In genomic region chr19:2578391-2578826, GRCh38 we compare ENCODE assay signal across 8 cellular contexts.
A peak's percentile ranks its signal among the peaks of the same experiment; 100 is the strongest.
DNase-seq lines count a peak whose midpoint lies in the region; ATAC-seq and TF ChIP-seq lines count a peak whose summit lies in the region.

No MANE protein-coding gene starts in this region.

- peak; percentile 48 for DNase-seq in SW480 (ENCODE audit: low spot score)
- DNase-seq in glomerular visceral epithelial cell (ENCODE audit: extremely low spot score): peak; percentile 63
- DNase-seq in ovary: peak in 3 of 5 donors; percentile 19 to 53 (median 35)
- DNase-seq in NCI-H82 (lab: John Stamatoyannopoulos, UW): no peak
- DNase-seq in DMS53 (lab: John Stamatoyannopoulos, UW): no peak
- no peak for DNase-seq in NOMO-1 treated with DMSO at 0.1 percent for 48 hours (lab: John Stamatoyannopoulos, UW; ENCODE audit: unreplicated experiment)

- 0 out of 20 replicates have a peak overlapping the region, but pooled peaks of 1 of the 10 experiments have one; percentile 37 for H3K4me3 ChIP-seq in BLaER1 treated with 17β-estradiol and CSF1 and Interleukin-3, amounts not matched to agents 10 nM and 100 nM
- H3K4me3 ChIP-seq in ovary: peak overlapping the region; percentile 38

- H3K4me1 ChIP-seq in BLaER1 treated with 17β-estradiol and CSF1 and Interleukin-3, amounts not matched to agents 10 nM and 100 nM: peaks cover 16 to 46% (median 35%) of the 10 kb centered on the region in 10 experiments
- peaks cover 18% of the 10 kb centered on the region for H3K4me1 ChIP-seq in ovary (ENCODE audit: insufficient read depth)

- 3 to 5% (median 4%) methylated on average over 12 of the region's 12 CpGs for WGBS in ovary, 3 donors

- intact Hi-C loops in ovary (cut with DNase I): loop anchor here in 2 of 4 donors (2.0 to 5.0 kb wide), 4 partner anchors 34 to 102 kb away; partner anchors contain the start of gene GADD45B (in 1 of the 2)

- peaks cover 9 to 20% (median 15%) of the 10 kb centered on the region in 11 experiments for H3K9me3 ChIP-seq in BLaER1 treated with 17β-estradiol and CSF1 and Interleukin-3, amounts not matched to agents 10 nM and 100 nM (replicated peaks in 1 of 11)
- H3K9me3 ChIP-seq in ovary: no peaks in the 10 kb centered on the region

- peak overlapping the region; percentile 68 to 91 (median 79) for H3K4me2 ChIP-seq in BLaER1 treated with 17β-estradiol and CSF1 and Interleukin-3, amounts not matched to agents 10 nM and 100 nM

- ATAC-seq in GM18870 (IDR thresholded peaks at IDR 0.05; ENCODE audit: unreplicated experiment): no peak

- H4K20me1 ChIP-seq in BLaER1 treated with 17β-estradiol and CSF1 and Interleukin-3, amounts not matched to agents 10 nM and 100 nM: peaks cover 0 to 85% (median 36%) of the 10 kb centered on the region in 11 experiments; a peak in 16 of 22 replicates

- 0 out of 22 replicates have a peak overlapping the region, but pooled peaks of 1 of the 11 experiments have one; percentile 1 for H3K27ac ChIP-seq in BLaER1 treated with 17β-estradiol and CSF1 and Interleukin-3, amounts not matched to agents 10 nM and 100 nM
- H3K27ac ChIP-seq in ovary: peak overlapping the region; percentile 45 to 57

- peaks cover 0 to 5% (median 0%) of the 10 kb centered on the region in 11 experiments; a peak in 2 of 22 replicates for H3K27me3 ChIP-seq in BLaER1 treated with 17β-estradiol and CSF1 and Interleukin-3, amounts not matched to agents 10 nM and 100 nM
- no peaks in the 10 kb centered on the region for H3K27me3 ChIP-seq in ovary

- no peak for TF ChIP-seq EP300 in ovary (IDR thresholded peaks at IDR 0.05)

- no peak for TF ChIP-seq CTCF in ovary (IDR thresholded peaks at IDR 0.05)

- peak overlapping the region in 7 of 11 experiments; percentile 3 to 61 (median 28); a peak in 7 of 22 replicates for H3K9ac ChIP-seq in BLaER1 treated with 17β-estradiol and CSF1 and Interleukin-3, amounts not matched to agents 10 nM and 100 nM

- peaks cover 0 to 41% (median 23%) of the 10 kb centered on the region in 11 experiments; a peak in 17 of 22 replicates for H3K36me3 ChIP-seq in BLaER1 treated with 17β-estradiol and CSF1 and Interleukin-3, amounts not matched to agents 10 nM and 100 nM
- H3K36me3 ChIP-seq in ovary: no peaks in the 10 kb centered on the region

- TF ChIP-seq POLR2A in ovary (IDR thresholded peaks at IDR 0.05): no peak

Comparison
In these comparisons a context has a peak if more than half of its experiments do, and no peak if none do; other contexts are left out.
1. DNase-seq: peak in SW480 (single experiment), glomerular visceral epithelial cell (single experiment) and ovary (3 of 5); none in NCI-H82 (single experiment), DMS53 (single experiment) and NOMO-1 treated with DMSO at 0.1 percent for 48 hours (single experiment).